In genomic region chr17:43401293-43401692, GRCh38 we compare ENCODE assay signal across 10 cellular contexts. TPM values are rescaled to one million over a fixed set of nuclear protein-coding genes. Genes with fewer than 3 reads are reported as not detected.
DNase-seq lines count a peak whose midpoint lies in the region; ATAC-seq and TF ChIP-seq lines count a peak whose summit lies in the region.
"Had no signal": no experiment of that assay in that cellular context is flagged by ENCODE, and none has a peak within 500 bp of the region (broad histone marks: within the 10 kb centered on the region; RNA-seq: fewer than 3 reads in every experiment).

No MANE protein-coding gene starts in this region.

- no peak overlapping the region for H2BK15ac ChIP-seq in IMR-90 (ENCODE audit: low read depth, low read length)

- peak overlapping the region; percentile 74 for H2BK5ac ChIP-seq in IMR-90 (ENCODE audit: low read depth, low read length, poor library complexity, severe bottlenecking)

- H2BK120ac ChIP-seq in IMR-90 (ENCODE audit: low read depth, low read length): peak overlapping the region; percentile 21

- H4K91ac ChIP-seq in IMR-90 (ENCODE audit: insufficient read depth, low read depth, low read length): peak overlapping the region; percentile 17

- H3K27me3 Mint-ChIP-seq in CD14-positive monocyte (ENCODE audit: low read depth in 3 of 3): peaks cover 7 to 10% (median 9%) of the 10 kb centered on the region in 3 donors
- H3K27me3 Mint-ChIP-seq: activated CD4-positive, alpha-beta memory T cell treated with anti-CD3 and anti-CD28 coated beads for 36 hours had no signal

- no TSS peak for BruUV-seq in IMR-90 (replicated peaks; lab: Mats Ljungman, UMichigan)

- H3K23ac ChIP-seq in IMR-90 (ENCODE audit: low read depth, low read length): peak overlapping the region; percentile 21; the same call in 1 of the 2 replicates

- H3K4me1 ChIP-seq in IMR-90 (ENCODE audit: control insufficient read depth, insufficient read depth, low read length): peaks cover 19% of the 10 kb centered on the region
- H3K4me1 ChIP-seq in muscle layer of colon (ENCODE audit: insufficient read depth, low read length): peaks cover 40% of the 10 kb centered on the region

- H3K4me3 Mint-ChIP-seq in CD14-positive monocyte: no peak overlapping the region
- H3K4me3 Mint-ChIP-seq: activated CD4-positive, alpha-beta memory T cell treated with anti-CD3 and anti-CD28 coated beads for 36 hours had no signal

- no peaks in the 10 kb centered on the region for H3K27me3 ChIP-seq in IMR-90 (ENCODE audit: control insufficient read depth, insufficient read depth, low read length)
- H3K27me3 ChIP-seq in dorsolateral prefrontal cortex: no peaks in the 10 kb centered on the region
- no peaks in the 10 kb centered on the region for H3K27me3 ChIP-seq in muscle layer of colon (ENCODE audit: control insufficient read depth in 1 of 2, insufficient read depth in 2 of 2, low read length in 2 of 2)

- no peak overlapping the region for H2AK9ac ChIP-seq in IMR-90 (replicated peaks; ENCODE audit: low read depth, low read length, poor library complexity)

- peaks cover 41% of the 10 kb centered on the region for H3K4me1 Mint-ChIP-seq in CD14-positive monocyte

- H3K79me1 ChIP-seq in IMR-90 (ENCODE audit: low read depth in 1 of 2, low read length in 2 of 2): peaks cover 24 to 46% of the 10 kb centered on the region in 2 experiments

- H3K4ac ChIP-seq in IMR-90 (ENCODE audit: low read depth, low read length): peak overlapping the region; percentile 63

- dilution Hi-C loops in IMR-90 (cut with HindIII; ENCODE audit: low sequenced_read_pairs, unreplicated experiment): no loop called here

- H3K9me3 ChIP-seq in IMR-90 (ENCODE audit: control insufficient read depth, insufficient read depth, low read length) (no peaks in the 10 kb centered on the region), muscle layer of colon (ENCODE audit: low read length) (no peaks in the 10 kb centered on the region)

- H3K9ac ChIP-seq in IMR-90 (ENCODE audit: low read depth, low read length) (peak overlapping the region; percentile 10; the same call in 1 of the 2 replicates), muscle layer of colon (ENCODE audit: low read length) (peak overlapping the region; percentile 92)

- H3K27ac Mint-ChIP-seq in CD14-positive monocyte: peak overlapping the region in 1 of 7 donors; percentile 60
- H3K27ac Mint-ChIP-seq: activated CD4-positive, alpha-beta memory T cell treated with anti-CD3 and anti-CD28 coated beads for 36 hours; mesothelial cell of epicardium had no signal

- no peaks in the 10 kb centered on the region for H3K36me3 Mint-ChIP-seq in CD14-positive monocyte
- H3K36me3 Mint-ChIP-seq: activated CD4-positive, alpha-beta memory T cell treated with anti-CD3 and anti-CD28 coated beads for 36 hours had no signal

- H3K4me3 ChIP-seq in IMR-90 (ENCODE audit: insufficient read depth, low read depth, low read length) (peak overlapping the region; percentile 82; the same call in 1 of the 2 replicates), dorsolateral prefrontal cortex (peak overlapping the region in 43 of 59 donors; percentile 1 to 81 (median 73)), muscle layer of colon (ENCODE audit: low read depth in 1 of 2, low read length in 2 of 2) (peak overlapping the region; percentile 92 to 94)

- H3K9me1 ChIP-seq in IMR-90 (ENCODE audit: insufficient read depth, low read length): peaks cover 19% of the 10 kb centered on the region

- no CpG with 5 or more reads among the region's 2 CpGs for whole genome bisulfite sequencing in IMR-90 (ENCODE audit: extremely low coverage in 2 of 2, insufficient read length in 1 of 2), 2 experiments

- in situ Hi-C loops in IMR-90 (cut with MboI; ENCODE audit: low sequenced_read_pairs): no loop called here

- H3K36me3 ChIP-seq in IMR-90 (ENCODE audit: control insufficient read depth, insufficient read depth, low read length) (peaks cover 11% of the 10 kb centered on the region; the same call in 1 of the 2 replicates), muscle layer of colon (ENCODE audit: insufficient read depth, low read length) (peaks cover 16% of the 10 kb centered on the region)

- peak; percentile 48; the same call in 1 of the 2 replicates for TF ChIP-seq POLR2A in IMR-90 (IDR thresholded peaks at IDR 0.05; ENCODE audit: low read depth, low read length)

- H3K27ac ChIP-seq in IMR-90 (ENCODE audit: insufficient read depth, low read length) (peak overlapping the region; percentile 35), dorsolateral prefrontal cortex (peak overlapping the region in 11 of 59 donors; percentile 1 to 73 (median 27)), muscle layer of colon (ENCODE audit: low read depth, low read length) (peak overlapping the region; percentile 93)

- H2AK5ac ChIP-seq in IMR-90 (ENCODE audit: low read depth, low read length): peak overlapping the region; percentile 60; the same call in 1 of the 2 replicates

- H3K56ac ChIP-seq in IMR-90 (ENCODE audit: extremely low read depth, insufficient read depth, low read length): no peak overlapping the region; the same call in 1 of the 2 replicates

- CTCF ChIA-PET in IMR-90 (lab: Yijun Ruan, JAX): interaction anchor here (1.1 to 1.3 kb wide), 2 partner anchors 8 to 83 kb away, joined by 3 to 8 read pairs; partner anchors contain the start of gene DHX8

- peaks cover 10% of the 10 kb centered on the region; the same call in 1 of the 2 replicates for H4K20me1 ChIP-seq in IMR-90 (ENCODE audit: insufficient read depth, low read length)

- POLR2A ChIA-PET in IMR-90 (lab: Charles Lee; ENCODE audit: unreplicated experiment): interaction anchor here (0.8 to 1.6 kb wide), 4 partner anchors 17 to 68 kb away, joined by 4 to 18 read pairs (median 4); no protein-coding TSS in a partner anchor

- peak overlapping the region in 1 of 2 experiments; percentile 64; a peak in 2 of 4 replicates for H4K8ac ChIP-seq in IMR-90 (ENCODE audit: low read depth in 2 of 2, low read length in 2 of 2)

- no peak overlapping the region for H2BK20ac ChIP-seq in IMR-90 (ENCODE audit: low read depth, low read length)

- ATAC-seq in IMR-90 (ENCODE audit: low read depth): peak; percentile 70
- no peak for ATAC-seq in GM19023 (IDR thresholded peaks at IDR 0.05; ENCODE audit: unreplicated experiment)
- no peak for ATAC-seq in GM21825 (IDR thresholded peaks at IDR 0.05; ENCODE audit: unreplicated experiment)

- H3K4me2 ChIP-seq in IMR-90 (ENCODE audit: low read depth, low read length): peak overlapping the region; percentile 98

- peak; percentile 33 for TF ChIP-seq RAD21 in IMR-90 (IDR thresholded peaks at IDR 0.05; ENCODE audit: low read length)

- H3K18ac ChIP-seq in IMR-90 (ENCODE audit: low read depth, low read length): peak overlapping the region; percentile 30; the same call in 1 of the 2 replicates

- H4K5ac ChIP-seq in IMR-90 (ENCODE audit: low read depth, low read length): peak overlapping the region; percentile 8; the same call in 1 of the 2 replicates

- TF ChIP-seq CTCF in IMR-90 (conservative IDR thresholded peaks at IDR 0.05; ENCODE audit: low read depth, low read length) (no peak), dorsolateral prefrontal cortex (IDR thresholded peaks at IDR 0.05 in 54 of 56, conservative IDR thresholded peaks at IDR 0.05 in 2 of 56; ENCODE audit: low read depth in 1 of 56, partially characterized antibody in 56 of 56) (no peak), CD14-positive monocyte (IDR thresholded peaks at IDR 0.05) (no peak)

- peaks cover 0 to 2% (median 0%) of the 10 kb centered on the region in 7 donors for H3K9me3 Mint-ChIP-seq in CD14-positive monocyte
- H3K9me3 Mint-ChIP-seq: activated CD4-positive, alpha-beta memory T cell treated with anti-CD3 and anti-CD28 coated beads for 36 hours; mesothelial cell of epicardium had no signal

- DNase-seq in AG08396 (ENCODE audit: low spot score) (peak; percentile 86), IMR-90 (peak; percentile 88), dorsolateral prefrontal cortex (peak in 3 of 10 donors; percentile 45 to 74 (median 47)), CD14-positive monocyte (ENCODE audit: low spot score) (no peak), dermis blood vessel endothelial cell (no peak)
- DNase-seq: activated CD4-positive, alpha-beta memory T cell treated with anti-CD3 and anti-CD28 coated beads for 36 hours had no signal

- peak overlapping the region; percentile 53; the same call in 1 of the 2 replicates for H3K14ac ChIP-seq in IMR-90 (replicated peaks; ENCODE audit: low read depth, low read length)

- intact Hi-C loops in IMR-90 (cut with micrococcal nuclease) (loop anchor here (2.0 kb wide), 1 partner anchor 68 kb away; no protein-coding TSS in a partner anchor), dorsolateral prefrontal cortex (cut with DNase I) (no loop called here), CD14-positive monocyte (cut with micrococcal nuclease) (no loop called here)

- H2AFZ ChIP-seq in IMR-90 (replicated peaks; ENCODE audit: low read length, poor library complexity): no peak overlapping the region

TF ChIP-seq in IMR-90, 13 proteins besides CTCF, POLR2A, EP300 and RAD21 (continues in another document):
- peak; percentile 19 for TF ChIP-seq RCOR1 (IDR thresholded peaks at IDR 0.05; ENCODE audit: insufficient replicate concordance, low read length)
- peak; percentile 90 for TF ChIP-seq FOS (IDR thresholded peaks at IDR 0.05; ENCODE audit: low read depth, low read length)
- 0 out of 2 replicates have a peak, but pooled peaks have one; percentile 37 for TF ChIP-seq BHLHE40 (IDR thresholded peaks at IDR 0.05; ENCODE audit: low read depth, low read length)
- 0 out of 2 replicates have a peak, but pooled peaks have one; percentile 13 for TF ChIP-seq RFX5 (IDR thresholded peaks at IDR 0.05; ENCODE audit: low read depth, low read length)
- peak; percentile 33; the same call in 1 of the 2 replicates for TF ChIP-seq NFE2L2 (IDR thresholded peaks at IDR 0.05; ENCODE audit: low read depth, low read length)
- 0 out of 2 replicates have a peak, but pooled peaks have one; percentile 14 for TF ChIP-seq SMC3 (IDR thresholded peaks at IDR 0.05; ENCODE audit: low read depth, low read length)
- TF ChIP-seq MAZ (IDR thresholded peaks at IDR 0.05; ENCODE audit: borderline replicate concordance, low read depth, low read length): peak; percentile 22; the same call in 1 of the 2 replicates
- peak; percentile 64 for TF ChIP-seq MAFK (IDR thresholded peaks at IDR 0.05; ENCODE audit: low read depth, low read length)

RNA-seq across cellular contexts. Expression of gene ARL4D, which starts 2.5 kb away (rescaled TPM):
- total RNA-seq in IMR-90 (2012; rRNA removed): 12.5 and 12.8 TPM in 2 replicates
- polyA plus RNA-seq in IMR-90 (2012; rRNA removed): 25.5 and 30.7 TPM in 2 replicates
- 25.6 and 28.6 TPM in 2 replicates for polyA plus RNA-seq in IMR-90 (2012; cell fraction: cytosol; rRNA removed)
- 8.6 and 16.0 TPM in 2 replicates for polyA plus RNA-seq in IMR-90 (2012; cell fraction: nucleus; rRNA removed; ENCODE audit: low replicate concordance)
- 10 to 100 TPM in 85 of 120 experiments, 1 to 10 TPM in 35; 2.7 to 29.9 (median 12.9) TPM for total RNA-seq in dorsolateral prefrontal cortex
- 1 to 10 TPM in 1 of 2 donors, under 1 TPM in 1; 0.75 to 2.4 TPM for polyA plus RNA-seq in CD14-positive monocyte
- 0.93 and 1.4 TPM in 2 replicates for total RNA-seq in dermis blood vessel endothelial cell

Comparison
In these comparisons a context has a peak if more than half of its experiments do, and no peak if none do; other contexts are left out.
1. DNase-seq: peak in AG08396 (single experiment) and IMR-90 (single experiment); none in CD14-positive monocyte (single experiment) and dermis blood vessel endothelial cell (single experiment).
2. Peak in every context shown above with its lines, with median percentiles within 50 percentile points of each other: H3K4me3 ChIP-seq.